10 cellular contexts compared by ENCODE assay signal in genomic region chr18:59220784-59221765, GRCh38. TPM values are rescaled to one million over a fixed set of nuclear protein-coding genes. Genes with fewer than 3 reads are reported as not detected.
DNase-seq lines count a peak whose midpoint lies in the region; ATAC-seq, FAIRE-seq and TF ChIP-seq lines count a peak whose summit lies in the region.
"Had no signal": no experiment of that assay in that cellular context is flagged by ENCODE, and none has a peak within 500 bp of the region (broad histone marks: within the 10 kb centered on the region; RNA-seq: fewer than 3 reads in every experiment).

No MANE protein-coding gene starts in this region.

- H3K79me1 ChIP-seq in mesenchymal stem cell (replicated peaks; ENCODE audit: low read length, poor library complexity, severe bottlenecking), result no peaks in the 10 kb centered on the region

- peak; percentile 30; the same call in 1 of the 2 replicates for ATAC-seq in Panc1

- no peak overlapping the region for H3K14ac ChIP-seq in mesenchymal stem cell (ENCODE audit: low read length in 2 of 2)

- DNase-seq in ELF-1 (ENCODE audit: low read depth, low spot score) (peak; percentile 34), Panc1 (ENCODE audit: low read depth, low spot score) (no peak), keratinocyte (ENCODE audit: low read depth, low spot score) (no peak), small intestine (no peak), mesenchymal stem cell (no peak), dedifferentiated amniotic fluid mesenchymal stem cell (ENCODE audit: extremely low spot score) (no peak)
- no peak for DNase-seq in activated effector memory CD4-positive, alpha-beta T cell treated with Interleukin-2 at 50 U/mL for 16 hours
- DNase-seq: OCI-M1 had no signal

- 4 to 10% (median 10%) methylated on average over 46 to 47 of the region's 47 CpGs for WGBS in small intestine, 3 donors
- 8% methylated on average over 34 of the region's 47 CpGs for WGBS in mesenchymal stem cell

- CTCF ChIA-PET in Panc1 (lab: Charles Lee), result no interaction called here

- FAIRE-seq in keratinocyte (lab: Jason Lieb, UNC) (no peak), small intestine (lab: Jason Lieb, UNC) (no peak)

- H3K23ac ChIP-seq in mesenchymal stem cell (ENCODE audit: low read length in 2 of 2), result no peak overlapping the region

- no peak overlapping the region for H4K8ac ChIP-seq in mesenchymal stem cell (ENCODE audit: low read length)

- H2BK15ac ChIP-seq in mesenchymal stem cell (ENCODE audit: low read depth, poor library complexity, severe bottlenecking), result no peak overlapping the region

- H2BK5ac ChIP-seq in mesenchymal stem cell (ENCODE audit: low read depth, low read length, poor library complexity, severe bottlenecking), result no peak overlapping the region

- dilution Hi-C loops in keratinocyte (cut with MboI; ENCODE audit: extremely low pct_ligation_motif_present, low sequenced_read_pairs), result no loop called here

- H3K79me2 ChIP-seq in ACC112 (ENCODE audit: control insufficient read depth, insufficient read depth, low read length, unreplicated experiment) (no peaks in the 10 kb centered on the region), keratinocyte (ENCODE audit: control insufficient read depth, insufficient read depth, low read length) (no peaks in the 10 kb centered on the region)

- POLR2A ChIA-PET in Panc1 (lab: Charles Lee), result no interaction called here

- H3K4ac ChIP-seq in mesenchymal stem cell (ENCODE audit: low read depth in 1 of 2, low read length in 2 of 2), result no peak overlapping the region

- H4K20me1 ChIP-seq in keratinocyte (ENCODE audit: control insufficient read depth, extremely low read depth, insufficient read depth, low read length), result no peaks in the 10 kb centered on the region

- H4K91ac ChIP-seq in mesenchymal stem cell (ENCODE audit: low read length), result no peak overlapping the region

- no peak overlapping the region for H2BK120ac ChIP-seq in mesenchymal stem cell (ENCODE audit: low read depth, low read length)

- no peaks in the 10 kb centered on the region for H3K4me1 ChIP-seq in ACC112 (ENCODE audit: control insufficient read depth, insufficient read depth, low read length, unreplicated experiment)
- no peaks in the 10 kb centered on the region; the same call in 1 of the 2 replicates for H3K4me1 ChIP-seq in Panc1 (ENCODE audit: control insufficient read depth, insufficient read depth, low read length)
- no peaks in the 10 kb centered on the region for H3K4me1 ChIP-seq in keratinocyte (ENCODE audit: control insufficient read depth, extremely low read depth, insufficient read depth, low read length)
- H3K4me1 ChIP-seq in small intestine (ENCODE audit: control insufficient read depth in 2 of 2, insufficient read depth in 1 of 2, low read depth in 1 of 2, low read length in 1 of 2), result no peaks in the 10 kb centered on the region
- H3K4me1 ChIP-seq in mesenchymal stem cell (ENCODE audit: control insufficient read depth, insufficient read depth, low read depth, low read length), result peaks cover 6% of the 10 kb centered on the region

- peak overlapping the region; percentile 59 for H3K4me2 ChIP-seq in keratinocyte (ENCODE audit: control insufficient read depth, extremely low read depth, insufficient read depth, low read depth, low read length)
- H3K4me2 ChIP-seq in mesenchymal stem cell (ENCODE audit: low read length, poor library complexity, severe bottlenecking), result no peak overlapping the region

- H2AK5ac ChIP-seq in mesenchymal stem cell (ENCODE audit: low read length, severe bottlenecking), result no peak overlapping the region

- H3K4me3 ChIP-seq in ACC112 (ENCODE audit: low read depth, low read length), result peak overlapping the region; percentile 54; the same call in 1 of the 2 replicates
- no peak overlapping the region for H3K4me3 ChIP-seq in Panc1 (ENCODE audit: low read depth in 2 of 2, low read length in 2 of 2)
- peak overlapping the region in 2 of 3 experiments; percentile 41 to 52 for H3K4me3 ChIP-seq in keratinocyte (ENCODE audit: control insufficient read depth in 2 of 3, extremely low read depth in 1 of 3, insufficient read depth in 2 of 3, low read depth in 1 of 3, low read length in 3 of 3)
- H3K4me3 ChIP-seq in small intestine (ENCODE audit: low read depth in 1 of 2, low read length in 2 of 2), result no peak overlapping the region
- H3K4me3 ChIP-seq in mesenchymal stem cell (ENCODE audit: insufficient read depth in 1 of 2, low read depth in 1 of 2, low read length in 2 of 2), result no peak overlapping the region

- H3K9me1 ChIP-seq in keratinocyte (ENCODE audit: control insufficient read depth, extremely low read depth, insufficient read depth, low read length), result no peaks in the 10 kb centered on the region

- no peak overlapping the region for H2BK12ac ChIP-seq in mesenchymal stem cell (ENCODE audit: low read length in 2 of 2)

- BruUV-seq in Panc1 (replicated peaks; lab: Mats Ljungman, UMichigan), result no TSS peak

- H3K9ac ChIP-seq in keratinocyte (ENCODE audit: control insufficient read depth, extremely low read depth, insufficient read depth, low read length), result no peak overlapping the region
- no peak overlapping the region for H3K9ac ChIP-seq in mesenchymal stem cell (ENCODE audit: low read length)

- no peak for TF ChIP-seq CTCF in Panc1 (IDR thresholded peaks at IDR 0.05)
- no peak for TF ChIP-seq CTCF in keratinocyte (optimal IDR thresholded peaks at IDR 0.05 in 1 of 3, IDR thresholded peaks at IDR 0.05 in 1 of 3, conservative IDR thresholded peaks at IDR 0.05 in 1 of 3; ENCODE audit: extremely low read depth in 1 of 3, insufficient read depth in 2 of 3, low read length in 3 of 3)

- no peak overlapping the region for H3K27ac ChIP-seq in ACC112 (ENCODE audit: low read depth, low read length)
- H3K27ac ChIP-seq in Panc1 (ENCODE audit: low read length), result no peak overlapping the region
- no peak overlapping the region for H3K27ac ChIP-seq in keratinocyte (ENCODE audit: control insufficient read depth, insufficient read depth, low read length)
- H3K27ac ChIP-seq in small intestine (ENCODE audit: low read depth in 1 of 2, low read length in 1 of 2), result no peak overlapping the region
- no peak overlapping the region for H3K27ac ChIP-seq in mesenchymal stem cell (ENCODE audit: low read length, poor library complexity, severe bottlenecking)

- H2AFZ ChIP-seq in ACC112 (ENCODE audit: low read length, unreplicated experiment), result no peak overlapping the region
- H2AFZ ChIP-seq in keratinocyte (ENCODE audit: control insufficient read depth, low read length), result peak overlapping the region; percentile 1
- H2AFZ ChIP-seq in mesenchymal stem cell (ENCODE audit: low read depth, low read length), result no peak overlapping the region

- H3K9me3 ChIP-seq in Panc1 (ENCODE audit: control insufficient read depth, insufficient read depth, low read depth, low read length), result no peaks in the 10 kb centered on the region
- no peaks in the 10 kb centered on the region for H3K9me3 ChIP-seq in keratinocyte (ENCODE audit: control insufficient read depth, low read depth, low read length)
- no peaks in the 10 kb centered on the region for H3K9me3 ChIP-seq in small intestine (ENCODE audit: control insufficient read depth, low read depth)
- no peaks in the 10 kb centered on the region for H3K9me3 ChIP-seq in mesenchymal stem cell (ENCODE audit: control insufficient read depth, low read length)

- H3K36me3 ChIP-seq in ACC112 (ENCODE audit: insufficient read depth, low read length), result no peaks in the 10 kb centered on the region
- no peaks in the 10 kb centered on the region for H3K36me3 ChIP-seq in Panc1 (ENCODE audit: control insufficient read depth, insufficient read depth, low read length)
- H3K36me3 ChIP-seq in keratinocyte (ENCODE audit: control insufficient read depth in 2 of 2, extremely low read depth in 1 of 2, insufficient read depth in 2 of 2, low read length in 2 of 2), result no peaks in the 10 kb centered on the region
- H3K36me3 ChIP-seq in small intestine (ENCODE audit: control insufficient read depth in 2 of 2, insufficient read depth in 2 of 2, low read length in 2 of 2), result no peaks in the 10 kb centered on the region
- no peaks in the 10 kb centered on the region for H3K36me3 ChIP-seq in mesenchymal stem cell (ENCODE audit: control insufficient read depth in 1 of 2, insufficient read depth in 2 of 2, low read depth in 1 of 2, low read length in 2 of 2)

- peaks cover 100% of the 10 kb centered on the region for H3K27me3 ChIP-seq in ACC112 (ENCODE audit: insufficient read depth, low read length)
- peaks cover 4% of the 10 kb centered on the region; the same call in 1 of the 2 replicates for H3K27me3 ChIP-seq in Panc1 (ENCODE audit: control insufficient read depth, insufficient read depth, low read length)
- peaks cover 66% of the 10 kb centered on the region for H3K27me3 ChIP-seq in keratinocyte (ENCODE audit: control insufficient read depth, extremely low read depth, insufficient read depth, low read length)
- H3K27me3 ChIP-seq in small intestine (ENCODE audit: control insufficient read depth in 2 of 2, insufficient read depth in 2 of 2, low read length in 2 of 2), result peaks cover 10 to 29% of the 10 kb centered on the region in 2 donors
- H3K27me3 ChIP-seq in mesenchymal stem cell (ENCODE audit: control insufficient read depth in 1 of 2, insufficient read depth in 1 of 2, low read length in 2 of 2), result peaks cover 84 to 97% of the 10 kb centered on the region in 2 experiments

- intact Hi-C loops in Panc1 (cut with micrococcal nuclease; ENCODE audit: unreplicated experiment), result no loop called here

- in situ Hi-C loops in Panc1 (cut with HindIII; ENCODE audit: low pct_unique_long_range_greater_than_20kb, low sequenced_read_pairs), result no loop called here

- H3K18ac ChIP-seq in mesenchymal stem cell (ENCODE audit: low read depth in 1 of 2, low read length in 2 of 2), result no peak overlapping the region

RNA-seq across cellular contexts. Expression of gene GRP, which starts 1.1 kb away (rescaled TPM):
- not detected for total RNA-seq in Panc1 (2021; ENCODE audit: unreplicated experiment)
- polyA plus RNA-seq in Panc1 (2012; ENCODE audit: insufficient read length), result not detected
- polyA plus RNA-seq in keratinocyte, result not detected in 3 replicates
- polyA plus RNA-seq in keratinocyte (2011; ENCODE audit: low read depth), result not detected
- polyA plus RNA-seq in keratinocyte (2011; cell fraction: cytosol; rRNA removed), result not detected in 2 replicates
- polyA plus RNA-seq in keratinocyte (2011; cell fraction: nucleus; rRNA removed), result not detected in 2 replicates
- polyA plus RNA-seq in keratinocyte (2012; ENCODE audit: low replicate concordance), result not detected in 2 replicates
- not detected in 3 replicates for polyA minus RNA-seq in keratinocyte
- polyA minus RNA-seq in keratinocyte (2011; cell fraction: cytosol; rRNA and poly(A)+ RNA removed), result not detected
- not detected in 2 replicates for polyA minus RNA-seq in keratinocyte (2011; cell fraction: nucleus; rRNA and poly(A)+ RNA removed)
- under 1 TPM in 1 of 3 donors, not detected in 2; 0.18 TPM for polyA plus RNA-seq in small intestine
- polyA plus RNA-seq in mesenchymal stem cell (2013, experiment 1 of 2), result not detected
- polyA plus RNA-seq in mesenchymal stem cell (2013, experiment 2 of 2), result not detected
- total RNA-seq: cardiac septum had no signal

RNA-seq across cellular contexts. Expression of gene RAX, which starts 52.2 kb away (rescaled TPM):
- not detected for total RNA-seq in Panc1 (2021; ENCODE audit: unreplicated experiment)
- polyA plus RNA-seq in Panc1 (2012; ENCODE audit: insufficient read length), result not detected
- not detected in 3 replicates for polyA plus RNA-seq in keratinocyte
- polyA plus RNA-seq in keratinocyte (2011; ENCODE audit: low read depth), result not detected
- polyA plus RNA-seq in keratinocyte (2011; cell fraction: cytosol; rRNA removed), result not detected in 2 replicates
- polyA plus RNA-seq in keratinocyte (2011; cell fraction: nucleus; rRNA removed), result not detected in 2 replicates
- not detected in 2 replicates for polyA plus RNA-seq in keratinocyte (2012; ENCODE audit: low replicate concordance)
- polyA minus RNA-seq in keratinocyte, result not detected in 3 replicates
- not detected for polyA minus RNA-seq in keratinocyte (2011; cell fraction: cytosol; rRNA and poly(A)+ RNA removed)
- polyA minus RNA-seq in keratinocyte (2011; cell fraction: nucleus; rRNA and poly(A)+ RNA removed), result not detected in 2 replicates
- polyA plus RNA-seq in small intestine, result under 1 TPM in 1 of 3 donors, not detected in 2; 0.01 TPM
- not detected for polyA plus RNA-seq in mesenchymal stem cell (2013, experiment 1 of 2)
- not detected for polyA plus RNA-seq in mesenchymal stem cell (2013, experiment 2 of 2)
- total RNA-seq: cardiac septum had no signal

Comparison
In these comparisons a context has a peak if more than half of its experiments do, and no peak if none do; other contexts are left out.
1. H3K4me3 ChIP-seq: peak in ACC112 (single experiment) and keratinocyte (2 of 3); none in Panc1 (0 of 2), small intestine (0 of 2) and mesenchymal stem cell (0 of 2).